19 cellular contexts compared by ENCODE assay signal in the genomic region with DNA sequence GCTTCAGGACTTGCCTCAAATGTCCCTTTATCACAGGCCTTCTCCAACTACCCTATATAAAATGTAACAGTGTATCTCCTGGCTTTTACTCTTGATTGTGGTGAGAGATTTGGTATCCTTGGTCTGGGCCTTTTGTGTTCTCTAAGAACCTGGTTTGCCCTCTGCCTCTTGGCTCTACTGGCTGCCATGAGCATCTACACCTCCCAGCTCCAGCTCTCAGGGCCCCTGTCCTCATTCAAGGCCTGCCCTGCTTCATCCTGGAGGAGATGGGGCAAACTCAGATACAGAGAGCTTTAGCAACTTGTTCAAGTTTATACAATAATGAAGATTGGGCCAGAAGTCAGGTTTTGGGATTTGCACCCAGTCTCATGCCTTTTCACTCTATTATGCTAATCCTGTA. TPM values are rescaled to one million over a fixed set of nuclear protein-coding genes. Genes with fewer than 3 reads are reported as not detected.
DNase-seq lines count a peak whose midpoint lies in the region; ATAC-seq, FAIRE-seq and TF ChIP-seq lines count a peak whose summit lies in the region.
"Had no signal": no experiment of that assay in that cellular context is flagged by ENCODE, and none has a peak within 500 bp of the region (broad histone marks: within the 10 kb centered on the region; RNA-seq: fewer than 3 reads in every experiment).

No MANE protein-coding gene starts in this region.

- peak overlapping the region; percentile 83 for H2BK120ac ChIP-seq in mesendoderm (ENCODE audit: low read depth, low read length)

- no peak overlapping the region for H3K4me3 Mint-ChIP-seq in activated CD4-positive, alpha-beta T cell treated with anti-CD3 and anti-CD28 coated beads for 36 hours

- H3K27me3 ChIP-seq in RWPE2 (ENCODE audit: insufficient read depth, poor library complexity, severe bottlenecking) (no peaks in the 10 kb centered on the region), mesendoderm (ENCODE audit: insufficient read depth, low read length, poor library complexity) (no peaks in the 10 kb centered on the region)
- H3K27me3 ChIP-seq: cardiac muscle cell, neutrophil, tibial artery had no signal

- peak overlapping the region; percentile 71 for H2AK5ac ChIP-seq in mesendoderm (ENCODE audit: low read length)

- H3K36me3 ChIP-seq in RWPE2 (ENCODE audit: low read depth) = no peaks in the 10 kb centered on the region
- H3K36me3 ChIP-seq in mesendoderm (ENCODE audit: control insufficient read depth, insufficient read depth, low read length) = no peaks in the 10 kb centered on the region
- H3K36me3 ChIP-seq: cardiac muscle cell, neutrophil, tibial artery had no signal

- H3K4me2 ChIP-seq in mesendoderm (ENCODE audit: low read length) = no peak overlapping the region

- no peaks in the 10 kb centered on the region for H3K79me2 ChIP-seq in mesendoderm (ENCODE audit: control insufficient read depth, insufficient read depth, low read length)

- no peak overlapping the region for H3K23ac ChIP-seq in mesendoderm (ENCODE audit: low read length)

- peak; percentile 1 for ATAC-seq in activated CD4-positive, alpha-beta T cell treated with anti-CD3 and anti-CD28 coated beads for 36 hours
- ATAC-seq in RWPE2 (ENCODE audit: low read depth) (no peak), GM21723 (IDR thresholded peaks at IDR 0.05; ENCODE audit: unreplicated experiment) (no peak)
- ATAC-seq: left lobe of liver had no signal

- H3K56ac ChIP-seq in mesendoderm (ENCODE audit: low read length) = peak overlapping the region; percentile 75

- peak overlapping the region; percentile 99 for H3K4ac ChIP-seq in mesendoderm (ENCODE audit: low read depth, low read length)

- H3K18ac ChIP-seq in mesendoderm (ENCODE audit: low read length) = peak overlapping the region; percentile 97

- peak overlapping the region; percentile 15 for H3K9ac ChIP-seq in mesendoderm (ENCODE audit: low read length)

- peak overlapping the region; percentile 75 for H3K27ac Mint-ChIP-seq in activated CD4-positive, alpha-beta T cell treated with anti-CD3 and anti-CD28 coated beads for 36 hours
- H3K27ac Mint-ChIP-seq: stimulated activated memory B cell treated with anti-CD40 and anti-IgM and Interleukin-4, amounts not matched to agents 10 μg/mL and 1 μg/mL and 100 μg/mL, for 72 hours had no signal

- no peak overlapping the region for H4K5ac ChIP-seq in mesendoderm (ENCODE audit: low read length)

- H3K4me1 ChIP-seq in RWPE2 (ENCODE audit: insufficient read depth, poor library complexity, severe bottlenecking) (peaks cover 19% of the 10 kb centered on the region), mesendoderm (ENCODE audit: control insufficient read depth, low read depth, low read length) (peaks cover 31% of the 10 kb centered on the region)

- intact Hi-C loops in activated CD4-positive, alpha-beta T cell treated with anti-CD3 and anti-CD28 coated beads for 36 hours (cut with DNase I, micrococcal nuclease) = loop anchor here in 1 of 2 experiments (1.0 kb wide), 1 partner anchor 158 kb away; the partner anchor contains the start of genes CEBPZ and NDUFAF7

- CTCF ChIA-PET in activated CD4-positive, alpha-beta T cell treated with anti-CD3 and anti-CD28 coated beads for 36 hours (lab: Charles Lee) = interaction anchor here (0.6 to 3.3 kb wide), 6 partner anchors 12 to 505 kb away, joined by 3 to 47 read pairs (median 4); no protein-coding TSS in a partner anchor

- no peaks in the 10 kb centered on the region for H3K4me1 Mint-ChIP-seq in activated CD4-positive, alpha-beta T cell treated with anti-CD3 and anti-CD28 coated beads for 36 hours
- H3K4me1 Mint-ChIP-seq: stimulated activated memory B cell treated with anti-CD40 and anti-IgM and Interleukin-4, amounts not matched to agents 10 μg/mL and 1 μg/mL and 100 μg/mL, for 72 hours had no signal

- peak overlapping the region; percentile 93 for H2BK5ac ChIP-seq in mesendoderm (ENCODE audit: low read length)

- H3K4me3 ChIP-seq in RWPE2 (ENCODE audit: severe bottlenecking) (no peak overlapping the region), mesendoderm (ENCODE audit: low read length) (no peak overlapping the region)
- H3K4me3 ChIP-seq: cardiac muscle cell, SK-N-MC, tibial artery had no signal

- FAIRE-seq in GM19239 (lab: Jason Lieb, UNC) = peak; percentile 72
- FAIRE-seq: TTC549 had no signal

- peak overlapping the region; percentile 28 for H2BK15ac ChIP-seq in mesendoderm (replicated peaks; ENCODE audit: low read depth)

- peaks cover 5% of the 10 kb centered on the region for H3K27me3 Mint-ChIP-seq in activated CD4-positive, alpha-beta T cell treated with anti-CD3 and anti-CD28 coated beads for 36 hours
- H3K27me3 Mint-ChIP-seq: stimulated activated memory B cell treated with anti-CD40 and anti-IgM and Interleukin-4, amounts not matched to agents 10 μg/mL and 1 μg/mL and 100 μg/mL, for 72 hours had no signal

- H4K8ac ChIP-seq in mesendoderm (ENCODE audit: low read depth, low read length) = no peak overlapping the region

- H3K36me3 Mint-ChIP-seq in activated CD4-positive, alpha-beta T cell treated with anti-CD3 and anti-CD28 coated beads for 36 hours (ENCODE audit: low read depth) = no peaks in the 10 kb centered on the region
- H3K36me3 Mint-ChIP-seq: CD8-positive, alpha-beta memory T cell; stimulated activated memory B cell treated with anti-CD40 and anti-IgM and Interleukin-4, amounts not matched to agents 10 μg/mL and 1 μg/mL and 100 μg/mL, for 72 hours had no signal

- no peaks in the 10 kb centered on the region for H3K79me1 ChIP-seq in mesendoderm (ENCODE audit: low read length)

- POLR2A ChIA-PET in activated CD4-positive, alpha-beta T cell treated with anti-CD3 and anti-CD28 coated beads for 36 hours (lab: Charles Lee) = interaction anchor here (0.6 to 2.0 kb wide), 7 partner anchors 12 to 318 kb away, joined by 3 to 9 read pairs (median 5); partner anchors contain the start of genes CEBPZ and NDUFAF7

- no peaks in the 10 kb centered on the region for H3K9me3 ChIP-seq in RWPE2 (ENCODE audit: severe bottlenecking)
- H3K9me3 ChIP-seq: neutrophil, tibial artery had no signal

- H3K9me3 Mint-ChIP-seq in activated CD4-positive, alpha-beta T cell treated with anti-CD3 and anti-CD28 coated beads for 36 hours (ENCODE audit: low read depth) = no peaks in the 10 kb centered on the region
- H3K9me3 Mint-ChIP-seq: activated T-helper 2 cell treated with anti-CD3 and anti-CD28 coated beads, Interferon-gamma antibody, Interleukin-2, Interleukin-4, amounts not matched to agents 10 μg/mL and 5 μg/mL and 100 μg/mL, durations not matched to agents 14 hours and 24 hours and 36 hours; CD8-positive, alpha-beta memory T cell; stimulated activated memory B cell treated with anti-CD40 and anti-IgM and Interleukin-4, amounts not matched to agents 10 μg/mL and 1 μg/mL and 100 μg/mL, for 72 hours had no signal

- no peak for TF ChIP-seq CTCF in RWPE2 (IDR thresholded peaks at IDR 0.05; ENCODE audit: poor library complexity, severe bottlenecking)

- peak; percentile 21 for DNase-seq in activated CD4-positive, alpha-beta T cell treated with anti-CD3 and anti-CD28 coated beads for 36 hours
- DNase-seq in activated CD4-positive, alpha-beta T cell treated with anti-CD3 and anti-CD28 coated beads, Interleukin-2, amount 50 U/mL, for 4 hours = no peak
- DNase-seq in GM19239 (ENCODE audit: insufficient read length, low spot score) (no peak), RWPE2 (ENCODE audit: low spot score) (no peak), mesendoderm (no peak), hypothalamus (lab: John Stamatoyannopoulos, UW) (no peak)
- DNase-seq in activated naive CD4-positive, alpha-beta T cell treated with anti-CD3 and anti-CD28 coated beads, Interleukin-2, amount 50 U/mL, for 16 hours = no peak
- DNase-seq: CD8-positive, alpha-beta memory T cell; NCI-H526 treated with DMSO at 0.1 percent for 48 hours; retina; tibial artery had no signal

- H3K27ac ChIP-seq in RWPE2 (ENCODE audit: poor library complexity, severe bottlenecking) = peak overlapping the region; percentile 78
- peak overlapping the region; percentile 94 for H3K27ac ChIP-seq in mesendoderm (ENCODE audit: low read depth, low read length)
- H3K27ac ChIP-seq: cardiac muscle cell, SK-N-MC, tibial artery had no signal

RNA-seq across cellular contexts. Expression of gene QPCT, which starts 45.0 kb away (rescaled TPM):
- under 1 TPM; 0.51 to 0.64 TPM for total RNA-seq in activated CD4-positive, alpha-beta T cell treated with anti-CD3 and anti-CD28 coated beads for 36 hours
- polyA plus RNA-seq in mesendoderm (2013, experiment 1 of 2) = 26.1 TPM
- 24.8 TPM for polyA plus RNA-seq in mesendoderm (2013, experiment 2 of 2)
- polyA plus RNA-seq: cardiac muscle cell had no signal
